25 cellular contexts compared by ENCODE assay signal in the genomic region with DNA sequence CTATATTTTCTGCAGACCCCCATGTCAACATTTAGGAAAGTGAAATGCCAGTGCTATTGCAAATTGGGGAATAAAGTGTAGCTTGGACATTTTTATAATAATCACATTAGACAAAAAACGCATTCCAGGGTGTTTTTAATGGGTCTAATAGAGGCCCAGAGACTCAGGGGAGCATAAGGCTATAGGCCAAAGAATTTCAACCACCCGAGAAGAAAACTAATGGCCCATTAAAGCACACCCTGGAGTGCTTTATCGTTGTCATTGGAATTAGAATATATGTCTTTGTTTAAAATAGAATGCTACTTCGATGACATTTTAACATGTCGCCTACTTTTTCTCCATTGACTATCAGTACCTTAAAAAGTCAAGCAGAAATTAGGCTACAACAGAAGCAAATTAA.
DNase-seq lines count a peak whose midpoint lies in the region; ATAC-seq, FAIRE-seq and TF ChIP-seq lines count a peak whose summit lies in the region.
"Had no signal": no experiment of that assay in that cellular context is flagged by ENCODE, and none has a peak within 500 bp of the region (broad histone marks: within the 10 kb centered on the region; RNA-seq: fewer than 3 reads in every experiment).

No MANE protein-coding gene starts in this region.

- in situ Hi-C loops in HepG2 (cut with HindIII; ENCODE audit: extremely low pct_ligation_motif_present, low pct_unique_long_range_greater_than_20kb), result no loop called here

- no peak for TF ChIP-seq EP300 in SK-N-SH (IDR thresholded peaks at IDR 0.05; ENCODE audit: borderline replicate concordance in 1 of 2, low read depth in 1 of 2, low read length in 1 of 2)
- TF ChIP-seq EP300 in HepG2 (IDR thresholded peaks at IDR 0.05; ENCODE audit: low read depth in 2 of 2, low read length in 2 of 2), result no peak
- no peak for TF ChIP-seq EP300 in HepG2 (CRISPR knock-in tag; IDR thresholded peaks at IDR 0.05; ENCODE audit: borderline replicate concordance)

- H3K9me3 Mint-ChIP-seq in WTC11, result 0 out of 2 replicates have a peak, but pooled peaks cover 3% of the 10 kb centered on the region
- H3K9me3 Mint-ChIP-seq in T-helper 2 cell treated with Interferon-gamma antibody and Interleukin-4, amounts not matched to agents 5 μg/mL and 100 μg/mL, for 36 hours, result peaks cover 50% of the 10 kb centered on the region

- no peaks in the 10 kb centered on the region for H4K20me1 ChIP-seq in SK-N-SH (ENCODE audit: insufficient read depth)
- no peaks in the 10 kb centered on the region for H4K20me1 ChIP-seq in HepG2 (ENCODE audit: insufficient read depth, low read length)
- H4K20me1 ChIP-seq: BLaER1 treated with 17β-estradiol and CSF1 and Interleukin-3, amounts not matched to agents 10 nM and 100 nM had no signal

- no peak for FAIRE-seq in HepG2 (lab: Jason Lieb, UNC)
- FAIRE-seq: A204.1, D721Med, GM12878, GM19239, H54 had no signal

- peak overlapping the region; percentile 42 for H3K4me3 Mint-ChIP-seq in WTC11
- no peak overlapping the region for H3K4me3 Mint-ChIP-seq in T-helper 2 cell treated with Interferon-gamma antibody and Interleukin-4, amounts not matched to agents 5 μg/mL and 100 μg/mL, for 36 hours
- H3K4me3 Mint-ChIP-seq: CD14-positive monocyte; CD4-positive, alpha-beta T cell; CD8-positive, alpha-beta memory T cell had no signal

- no peaks in the 10 kb centered on the region for H3K27me3 ChIP-seq in SK-N-SH (ENCODE audit: insufficient read depth)
- H3K27me3 ChIP-seq in HepG2 (ENCODE audit: control insufficient read depth in 1 of 2, insufficient read depth in 2 of 2, low read length in 2 of 2), result no peaks in the 10 kb centered on the region
- H3K27me3 ChIP-seq: BE2C; BLaER1 treated with 17β-estradiol and CSF1 and Interleukin-3, amounts not matched to agents 10 nM and 100 nM had no signal

- H3K9me2 ChIP-seq in SK-N-SH, result no peaks in the 10 kb centered on the region

- no peak overlapping the region for H3K27ac Mint-ChIP-seq in WTC11
- no peak overlapping the region for H3K27ac Mint-ChIP-seq in T-helper 2 cell treated with Interferon-gamma antibody and Interleukin-4, amounts not matched to agents 5 μg/mL and 100 μg/mL, for 36 hours
- H3K27ac Mint-ChIP-seq: CD14-positive monocyte; CD4-positive, alpha-beta T cell; CD8-positive, alpha-beta memory T cell had no signal

- no peak for TF ChIP-seq POLR2A in HepG2 (IDR thresholded peaks at IDR 0.05; ENCODE audit: insufficient read depth in 1 of 2, low read depth in 2 of 2, low read length in 2 of 2)

- no peaks in the 10 kb centered on the region for H3K79me2 ChIP-seq in SK-N-SH (ENCODE audit: insufficient read depth)
- no peaks in the 10 kb centered on the region for H3K79me2 ChIP-seq in HepG2 (ENCODE audit: insufficient read depth, low read length)

- H3K36me3 ChIP-seq in SK-N-SH (replicated peaks in 1 of 2; ENCODE audit: control insufficient read depth in 1 of 2, insufficient read depth in 2 of 2, low read length in 1 of 2) (no peaks in the 10 kb centered on the region), HepG2 (replicated peaks in 1 of 2; ENCODE audit: control insufficient read depth in 1 of 2, insufficient read depth in 2 of 2, low read length in 2 of 2) (no peaks in the 10 kb centered on the region)
- H3K36me3 ChIP-seq: BE2C; BLaER1 treated with 17β-estradiol and CSF1 and Interleukin-3, amounts not matched to agents 10 nM and 100 nM had no signal

- peaks cover 4% of the 10 kb centered on the region for H3K27me3 Mint-ChIP-seq in WTC11 (ENCODE audit: low read depth)
- no peaks in the 10 kb centered on the region for H3K27me3 Mint-ChIP-seq in T-helper 2 cell treated with Interferon-gamma antibody and Interleukin-4, amounts not matched to agents 5 μg/mL and 100 μg/mL, for 36 hours (ENCODE audit: low read depth)
- H3K27me3 Mint-ChIP-seq: CD4-positive, alpha-beta T cell; CD8-positive, alpha-beta memory T cell had no signal

- no peak overlapping the region for H2AFZ ChIP-seq in SK-N-SH (ENCODE audit: low read depth)
- no peak overlapping the region for H2AFZ ChIP-seq in HepG2 (ENCODE audit: low read length)
- H2AFZ ChIP-seq: GM23248 had no signal

- intact Hi-C loops in HepG2 (cut with micrococcal nuclease; ENCODE audit: unreplicated experiment), result no loop called here

- H3K9me3 ChIP-seq in SK-N-SH (no peaks in the 10 kb centered on the region), HepG2 (ENCODE audit: low read length) (peaks cover 90% of the 10 kb centered on the region)
- H3K9me3 ChIP-seq: BE2C; BLaER1 treated with 17β-estradiol and CSF1 and Interleukin-3, amounts not matched to agents 10 nM and 100 nM had no signal

- H3F3A ChIP-seq in SK-N-SH (replicated peaks; ENCODE audit: insufficient read depth), result no peaks in the 10 kb centered on the region

- no peak for TF ChIP-seq CTCF in SK-N-SH (IDR thresholded peaks at IDR 0.05)
- no peak for TF ChIP-seq CTCF in WTC11 (IDR thresholded peaks at IDR 0.05)
- TF ChIP-seq CTCF in HepG2 (CRISPR knock-in tag; IDR thresholded peaks at IDR 0.05), result no peak

- H3K4me3 ChIP-seq in SK-N-SH (ENCODE audit: low read depth in 2 of 2, low read length in 1 of 2), result no peak overlapping the region
- no peak overlapping the region for H3K4me3 ChIP-seq in HepG2 (replicated peaks in 1 of 3; ENCODE audit: insufficient read depth in 1 of 3, low read depth in 2 of 3, low read length in 3 of 3)
- H3K4me3 ChIP-seq: BLaER1 treated with 17β-estradiol and CSF1 and Interleukin-3, amounts not matched to agents 10 nM and 100 nM; GM12878; GM23248 had no signal

- POLR2A ChIA-PET in SK-N-SH (lab: Yijun Ruan, JAX) (no interaction called here), WTC11 (lab: Charles Lee) (no interaction called here), HepG2 (lab: Yijun Ruan, JAX) (no interaction called here)

- BruUV-seq in HepG2 (replicated peaks; lab: Mats Ljungman, UMichigan), result no TSS peak

- no peak for DNase-seq in SK-N-SH
- no peak for DNase-seq in WTC11 (ENCODE audit: low spot score)
- DNase-seq in iPS DF 4.7 (ENCODE audit: extremely low read depth, low spot score), result peak; percentile 19
- peak; percentile 1 for DNase-seq in left kidney (ENCODE audit: low read depth, low spot score)
- DNase-seq in T-helper 2 cell treated with Interferon-gamma antibody and Interleukin-4, amounts not matched to agents 5 μg/mL and 100 μg/mL, for 36 hours (ENCODE audit: low spot score), result no peak
- no peak for DNase-seq in HepG2 (ENCODE audit: low spot score)
- DNase-seq in stimulated activated naive CD4-positive, alpha-beta T cell (lab: John Stamatoyannopoulos, UW), result no peak
- DNase-seq: BE2C; CD4-positive, alpha-beta T cell; CD8-positive, alpha-beta memory T cell; DMS 273 treated with DMSO at 0.1 percent for 48 hours; DMS79; EL; GDM1; GM23248; HCEC 1CT had no signal

- H3K36me3 Mint-ChIP-seq in WTC11, result no peaks in the 10 kb centered on the region
- H3K36me3 Mint-ChIP-seq in T-helper 2 cell treated with Interferon-gamma antibody and Interleukin-4, amounts not matched to agents 5 μg/mL and 100 μg/mL, for 36 hours (ENCODE audit: low read depth), result no peaks in the 10 kb centered on the region
- H3K36me3 Mint-ChIP-seq: CD14-positive monocyte; CD8-positive, alpha-beta memory T cell had no signal

- H3K27ac ChIP-seq in SK-N-SH (ENCODE audit: low read depth in 2 of 2, low read length in 1 of 2) (no peak overlapping the region), HepG2 (ENCODE audit: extremely low read length, insufficient read depth, low read length) (no peak overlapping the region)
- H3K27ac ChIP-seq: 22Rv1; BLaER1 treated with 17β-estradiol and CSF1 and Interleukin-3, amounts not matched to agents 10 nM and 100 nM; GM23248 had no signal

- CTCF ChIA-PET in SK-N-SH (lab: Yijun Ruan, JAX), result no interaction called here
- CTCF ChIA-PET in WTC11 (lab: Charles Lee), result no interaction called here
- CTCF ChIA-PET in HepG2 (lab: Yijun Ruan, JAX; ENCODE audit: low intra/inter-chr PET ratio, low total read pairs), result no interaction called here

- peaks cover 38% of the 10 kb centered on the region for H3K4me1 Mint-ChIP-seq in WTC11
- no peaks in the 10 kb centered on the region for H3K4me1 Mint-ChIP-seq in T-helper 2 cell treated with Interferon-gamma antibody and Interleukin-4, amounts not matched to agents 5 μg/mL and 100 μg/mL, for 36 hours (ENCODE audit: low read depth)
- H3K4me1 Mint-ChIP-seq: CD14-positive monocyte; CD8-positive, alpha-beta memory T cell had no signal

- ATAC-seq in SK-N-SH treated with all-trans-retinoic acid at 6 μM for 48 hours (no peak), WTC11 (peak; percentile 81), HepG2 (no peak)
- ATAC-seq: GM12878 had no signal

- no peaks in the 10 kb centered on the region for H3K4me1 ChIP-seq in SK-N-SH (ENCODE audit: control insufficient read depth in 1 of 2, insufficient read depth in 2 of 2, low read depth in 1 of 2, low read length in 1 of 2)
- no peaks in the 10 kb centered on the region for H3K4me1 ChIP-seq in HepG2 (ENCODE audit: insufficient read depth, low read length)
- H3K4me1 ChIP-seq: BE2C; BLaER1 treated with 17β-estradiol and CSF1 and Interleukin-3, amounts not matched to agents 10 nM and 100 nM had no signal

- no peak overlapping the region for H3K4me2 ChIP-seq in SK-N-SH
- no peak overlapping the region for H3K4me2 ChIP-seq in HepG2 (ENCODE audit: low read depth, low read length)
- H3K4me2 ChIP-seq: BLaER1 treated with 17β-estradiol and CSF1 and Interleukin-3, amounts not matched to agents 10 nM and 100 nM had no signal

- H3K9ac ChIP-seq in SK-N-SH (no peak overlapping the region), HepG2 (ENCODE audit: insufficient read depth, low read depth, low read length) (no peak overlapping the region)
- H3K9ac ChIP-seq: BLaER1 treated with 17β-estradiol and CSF1 and Interleukin-3, amounts not matched to agents 10 nM and 100 nM; GM23248 had no signal

- WGBS in SK-N-SH (ENCODE audit: low lambda C conversion rate), result 24% methylated on average over 5 of the region's 5 CpGs
- 0% methylated on average over 5 of the region's 5 CpGs for WGBS in HepG2 (ENCODE audit: low lambda C conversion rate)

- no peak for TF ChIP-seq RAD21 in SK-N-SH (IDR thresholded peaks at IDR 0.05; ENCODE audit: low read length)
- TF ChIP-seq RAD21 in HepG2 (CRISPR knock-in tag; IDR thresholded peaks at IDR 0.05), result no peak

TF ChIP-seq in SK-N-SH treated with all-trans-retinoic acid at 6 μM for 48 hours, 23 proteins besides CTCF, POLR2A, EP300 and RAD21:
- TF ChIP-seq ZFP30 (CRISPR knock-in tag; IDR thresholded peaks at IDR 0.05), result no peak
- no peak for TF ChIP-seq PPARA (CRISPR knock-in tag; IDR thresholded peaks at IDR 0.05; ENCODE audit: borderline replicate concordance)
- peak; percentile 93 for TF ChIP-seq ISL1 (CRISPR knock-in tag; IDR thresholded peaks at IDR 0.05)

TF ChIP-seq in SK-N-SH, 30 proteins besides CTCF, POLR2A, EP300 and RAD21 (continues in another document):
- TF ChIP-seq FOXM1 (IDR thresholded peaks at IDR 0.05; ENCODE audit: low read depth) (no peak), TEAD4 (IDR thresholded peaks at IDR 0.05; ENCODE audit: borderline replicate concordance, insufficient read depth) (no peak)

TF ChIP-seq in WTC11, 78 proteins besides CTCF, POLR2A, EP300 and RAD21 (continues in another document):
- no peak for TF ChIP-seq NFATC4 (CRISPR knock-in tag; IDR thresholded peaks at IDR 0.05)
- no peak for TF ChIP-seq ELF4 (CRISPR knock-in tag; IDR thresholded peaks at IDR 0.05; ENCODE audit: low read depth)
- no peak for TF ChIP-seq FOXP1 (CRISPR knock-in tag; IDR thresholded peaks at IDR 0.05; ENCODE audit: borderline replicate concordance)

TF ChIP-seq in HepG2, 621 proteins besides CTCF, POLR2A, EP300 and RAD21 (continues in another document):
- no peak for TF ChIP-seq KDM6A (CRISPR knock-in tag; IDR thresholded peaks at IDR 0.05; ENCODE audit: low read depth)

Comparison
In these comparisons a context has a peak if more than half of its experiments do, and no peak if none do; other contexts are left out.
1. DNase-seq: peak in iPS DF 4.7 (single experiment) and left kidney (single experiment); none in SK-N-SH (single experiment), WTC11 (single experiment), T-helper 2 cell treated with Interferon-gamma antibody and Interleukin-4, amounts not matched to agents 5 μg/mL and 100 μg/mL, for 36 hours (single experiment), HepG2 (single experiment) and stimulated activated naive CD4-positive, alpha-beta T cell (0 of 6).